ENCODE assay signal across 9 cellular contexts in the genomic region with DNA sequence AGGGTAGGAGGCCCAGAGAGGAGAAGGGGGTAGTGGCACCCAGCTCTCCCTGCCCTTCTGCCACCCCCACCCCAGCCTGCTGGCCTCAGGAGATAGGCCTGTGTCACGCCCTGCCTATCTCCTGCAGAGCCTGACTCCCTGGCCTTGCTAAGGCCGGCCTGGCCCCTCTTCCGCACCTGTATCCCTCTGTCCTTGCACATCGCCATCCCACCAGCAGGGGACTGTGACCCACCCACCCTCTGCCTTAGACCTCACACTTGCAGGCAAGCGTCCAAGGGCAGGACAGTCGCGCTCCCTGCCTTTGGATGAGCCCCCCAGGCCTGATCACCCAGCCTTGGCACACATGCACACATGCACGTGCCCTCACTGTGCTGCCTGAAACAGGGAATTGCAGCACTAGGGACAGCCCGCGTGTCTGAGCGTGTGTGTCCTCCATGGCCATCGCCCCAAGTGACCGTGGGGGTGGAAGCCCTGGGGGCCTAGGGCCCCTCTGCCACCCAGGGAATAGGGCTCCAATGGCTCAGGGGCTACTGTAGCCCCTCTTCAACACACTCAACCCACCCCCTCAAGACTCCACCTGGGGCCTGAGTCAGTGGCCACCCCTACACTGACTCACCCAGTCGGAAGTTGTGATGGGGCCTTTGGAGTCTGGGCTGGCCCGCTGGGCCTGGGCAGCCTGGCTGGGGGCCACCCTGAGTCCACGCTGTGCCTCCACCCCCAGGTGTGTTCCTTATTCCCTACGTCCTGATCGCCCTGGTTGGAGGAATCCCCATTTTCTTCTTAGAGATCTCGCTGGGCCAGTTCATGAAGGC. TPM values are rescaled to one million over a fixed set of nuclear protein-coding genes. Genes with fewer than 3 reads are reported as not detected.
DNase-seq lines count a peak whose midpoint lies in the region; ATAC-seq and TF ChIP-seq lines count a peak whose summit lies in the region.
"Had no signal": no experiment of that assay in that cellular context is flagged by ENCODE, and none has a peak within 500 bp of the region (broad histone marks: within the 10 kb centered on the region; RNA-seq: fewer than 3 reads in every experiment).

No MANE protein-coding gene starts in this region.

- H3K4me3 ChIP-seq in SK-N-MC (peak overlapping the region; percentile 54), esophagus squamous epithelium (peak overlapping the region; percentile 37 to 66 (median 50)), prostate gland (peak overlapping the region in 1 of 2 donors; percentile 42), lower lobe of right lung (no peak overlapping the region)

- H3K9ac ChIP-seq in SK-N-MC (ENCODE audit: insufficient read length), result no peak overlapping the region

- WGBS in esophagus squamous epithelium, 2 donors, result 69% methylated on average over 12 of the region's 19 CpGs; no CpG with 5 or more reads in 1 of the 2 donors
- 88% methylated on average over 5 of the region's 19 CpGs for WGBS in prostate gland

- POLR2A ChIA-PET in HEK293T (lab: Yijun Ruan, JAX), result no interaction called here

- H3K9me3 ChIP-seq in SK-N-MC (ENCODE audit: low read depth, low read length), result no peaks in the 10 kb centered on the region
- no peaks in the 10 kb centered on the region for H3K9me3 ChIP-seq in esophagus squamous epithelium
- no peaks in the 10 kb centered on the region for H3K9me3 ChIP-seq in prostate gland
- H3K9me3 ChIP-seq in lower lobe of right lung, result no peaks in the 10 kb centered on the region

- CTCF ChIA-PET in HEK293T (lab: Yijun Ruan, JAX), result no interaction called here

- DNase-seq in ELF-1 (ENCODE audit: low read depth, low spot score), result peak; percentile 73
- DNase-seq in SK-N-MC (ENCODE audit: low read depth, low spot score), result no peak
- no peak for DNase-seq in esophagus squamous epithelium (lab: John Stamatoyannopoulos, UW)
- DNase-seq in prostate gland (ENCODE audit: low spot score), result no peak
- no peak for DNase-seq in HEK293T (ENCODE audit: extremely low spot score)
- DNase-seq in NCI-H1694 treated with DMSO at 0.1 percent for 48 hours (lab: John Stamatoyannopoulos, UW), result no peak
- no peak for DNase-seq in AG20443 (ENCODE audit: low spot score)
- no peak for DNase-seq in lower lobe of right lung

- no peak for ATAC-seq in lower lobe of right lung
- ATAC-seq: left lobe of liver had no signal

- H3K27me3 ChIP-seq in esophagus squamous epithelium (no peaks in the 10 kb centered on the region), prostate gland (replicated peaks; ENCODE audit: insufficient read depth) (no peaks in the 10 kb centered on the region), lower lobe of right lung (ENCODE audit: low read depth) (no peaks in the 10 kb centered on the region)

- H3K36me3 ChIP-seq in SK-N-MC (ENCODE audit: insufficient read depth, low read length) (peaks cover 3% of the 10 kb centered on the region; the same call in 1 of the 2 replicates), esophagus squamous epithelium (no peaks in the 10 kb centered on the region), prostate gland (no peaks in the 10 kb centered on the region), lower lobe of right lung (no peaks in the 10 kb centered on the region)

- TF ChIP-seq POLR2A in esophagus squamous epithelium (IDR thresholded peaks at IDR 0.05) (no peak), prostate gland (IDR thresholded peaks at IDR 0.05) (no peak)

- TF ChIP-seq CTCF in esophagus squamous epithelium (IDR thresholded peaks at IDR 0.05) (no peak), prostate gland (IDR thresholded peaks at IDR 0.05) (no peak), lower lobe of right lung (IDR thresholded peaks at IDR 0.05) (no peak)

- H3K27ac ChIP-seq in SK-N-MC, result no peak overlapping the region
- H3K27ac ChIP-seq in esophagus squamous epithelium, result peak overlapping the region; percentile 14 to 79 (median 64)
- H3K27ac ChIP-seq in prostate gland, result peak overlapping the region; percentile 22 to 85
- H3K27ac ChIP-seq in lower lobe of right lung, result no peak overlapping the region

- H3K4me1 ChIP-seq in esophagus squamous epithelium (peaks cover 5 to 70% (median 11%) of the 10 kb centered on the region in 3 donors), prostate gland (replicated peaks) (no peaks in the 10 kb centered on the region), lower lobe of right lung (no peaks in the 10 kb centered on the region)

- intact Hi-C loops in esophagus squamous epithelium (cut with DNase I), result no loop called here
- intact Hi-C loops in prostate gland (cut with DNase I), result no loop called here
- intact Hi-C loops in lower lobe of right lung (cut with DNase I), result no loop called here

TF ChIP-seq in HEK293T, 16 proteins besides CTCF, POLR2A, EP300 and RAD21:
- TF ChIP-seq, protein P1, sequence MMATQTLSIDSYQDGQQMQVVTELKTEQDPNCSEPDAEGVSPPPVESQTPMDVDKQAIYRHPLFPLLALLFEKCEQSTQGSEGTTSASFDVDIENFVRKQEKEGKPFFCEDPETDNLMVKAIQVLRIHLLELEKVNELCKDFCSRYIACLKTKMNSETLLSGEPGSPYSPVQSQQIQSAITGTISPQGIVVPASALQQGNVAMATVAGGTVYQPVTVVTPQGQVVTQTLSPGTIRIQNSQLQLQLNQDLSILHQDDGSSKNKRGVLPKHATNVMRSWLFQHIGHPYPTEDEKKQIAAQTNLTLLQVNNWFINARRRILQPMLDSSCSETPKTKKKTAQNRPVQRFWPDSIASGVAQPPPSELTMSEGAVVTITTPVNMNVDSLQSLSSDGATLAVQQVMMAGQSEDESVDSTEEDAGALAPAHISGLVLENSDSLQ (IDR thresholded peaks at IDR 0.05), result no peak
- no peak for TF ChIP-seq BHLHE40 (IDR thresholded peaks at IDR 0.05; ENCODE audit: borderline replicate concordance)
- TF ChIP-seq FOXA1 (IDR thresholded peaks at IDR 0.05), result no peak
- no peak for TF ChIP-seq SUZ12 (IDR thresholded peaks at IDR 0.05)
- no peak for TF ChIP-seq L3MBTL2 (conservative IDR thresholded peaks at IDR 0.05)
- no peak for TF ChIP-seq NFRKB (IDR thresholded peaks at IDR 0.05)
- no peak for TF ChIP-seq HDGF (IDR thresholded peaks at IDR 0.05; ENCODE audit: borderline replicate concordance)
- no peak for TF ChIP-seq FOXK2 (IDR thresholded peaks at IDR 0.05)
- no peak for TF ChIP-seq TARDBP (IDR thresholded peaks at IDR 0.05)
- TF ChIP-seq ZNF384 (IDR thresholded peaks at IDR 0.05), result no peak
- TF ChIP-seq ARNT (IDR thresholded peaks at IDR 0.05), result no peak
- TF ChIP-seq ELF4 (IDR thresholded peaks at IDR 0.05), result no peak
- TF ChIP-seq LEF1 (IDR thresholded peaks at IDR 0.05; ENCODE audit: borderline replicate concordance), result no peak
- TF ChIP-seq FOXM1 (IDR thresholded peaks at IDR 0.05; ENCODE audit: borderline replicate concordance), result no peak
- no peak for TF ChIP-seq SP1 (IDR thresholded peaks at IDR 0.05)

RNA-seq across cellular contexts. Expression of a gene that starts 2.1 kb away (rescaled TPM):
- 10 to 100 TPM; 19.5 to 36.2 (median 25.4) TPM for total RNA-seq in esophagus squamous epithelium
- 10 to 100 TPM; 25.4 to 95.4 TPM for total RNA-seq in prostate gland
- total RNA-seq in lower lobe of right lung, result 7.1 TPM

RNA-seq across cellular contexts. Expression of a gene that starts 16.2 kb away (rescaled TPM):
- total RNA-seq in esophagus squamous epithelium, result 1 to 10 TPM in 2 of 4 donors, under 1 TPM in 1, not detected in 1; 0.82 to 5.7 (median 1.5) TPM
- 10 to 100 TPM in 1 of 2 donors, 1 to 10 TPM in 1; 8.5 to 50.6 TPM for total RNA-seq in prostate gland
- not detected for total RNA-seq in lower lobe of right lung
- total RNA-seq: left lobe of liver had no signal

RNA-seq across cellular contexts. Expression of a gene that starts 34.3 kb away (rescaled TPM):
- total RNA-seq in esophagus squamous epithelium (100 to 1,000 TPM in 3 of 4 donors, 10 to 100 TPM in 1; 99.2 to 180 (median 142) TPM), prostate gland (100 to 1,000 TPM; 144 to 244 TPM), lower lobe of right lung (219 TPM)

RNA-seq across cellular contexts. Expression of a gene that starts 34.8 kb away (rescaled TPM):
- total RNA-seq in esophagus squamous epithelium (1 to 10 TPM; 1.8 to 5.0 (median 3.5) TPM), prostate gland (10 to 100 TPM in 1 of 2 donors, 1 to 10 TPM in 1; 9.7 to 97.8 TPM), lower lobe of right lung (14.5 TPM)

RNA-seq across cellular contexts. Expression of a gene that starts 42.9 kb away (rescaled TPM):
- total RNA-seq in esophagus squamous epithelium (1 to 10 TPM in 2 of 4 donors, under 1 TPM in 2; 0.38 to 4.0 (median 1.3) TPM), prostate gland (1 to 10 TPM in 1 of 2 donors, not detected in 1; 3.5 TPM), lower lobe of right lung (not detected)

Comparison
In these comparisons a context has a peak if more than half of its experiments do, and no peak if none do; other contexts are left out.
1. H3K27ac ChIP-seq: peak in esophagus squamous epithelium (4 of 4) and prostate gland (2 of 2); none in SK-N-MC (single experiment) and lower lobe of right lung (single experiment).